17 cellular contexts compared by ENCODE assay signal in the genomic region with DNA sequence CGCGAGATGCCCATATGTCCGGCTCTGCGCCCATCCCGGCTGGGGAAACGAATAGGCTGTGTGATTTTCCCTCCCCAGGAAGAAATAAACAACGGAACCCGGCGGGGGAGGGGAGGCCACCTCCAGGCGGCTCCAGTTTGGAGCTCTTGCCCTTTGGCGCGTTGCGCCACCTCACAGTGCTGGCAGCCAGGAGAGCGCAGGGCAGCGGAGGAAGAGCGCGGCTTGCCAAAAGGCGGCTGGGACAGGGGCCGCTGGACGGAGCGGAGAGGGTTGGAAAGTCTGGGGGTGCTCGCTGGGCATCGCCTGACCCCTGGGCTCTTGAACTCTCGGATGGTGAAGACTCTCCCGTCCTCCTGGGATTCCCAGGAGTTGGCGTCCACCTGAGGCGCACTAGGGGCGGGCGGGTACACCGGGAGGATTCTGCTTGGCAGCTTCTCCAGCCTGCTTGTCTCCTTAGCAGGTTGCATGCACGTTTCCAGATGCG. TPM values are rescaled to one million over a fixed set of nuclear protein-coding genes. Genes with fewer than 3 reads are reported as not detected.
"Had no signal": no experiment of that assay in that cellular context is flagged by ENCODE, and none has a peak within 500 bp of the region (broad histone marks: within the 10 kb centered on the region; RNA-seq: fewer than 3 reads in every experiment).

No MANE protein-coding gene starts in this region.

- H3K9ac ChIP-seq: parathyroid adenoma had no signal

- H3K27ac ChIP-seq: adrenal gland, cardiac muscle cell, lower lobe of right lung, parathyroid adenoma had no signal

- H3K79me2 ChIP-seq: parathyroid adenoma had no signal

- H3K36me3 ChIP-seq: adrenal gland, cardiac muscle cell, lower lobe of right lung had no signal

- H3K9me3 ChIP-seq: adrenal gland, lower lobe of right lung had no signal

- H2AFZ ChIP-seq: parathyroid adenoma had no signal

- H3K4me1 ChIP-seq: adrenal gland, lower lobe of right lung, parathyroid adenoma had no signal

- H3K4me3 ChIP-seq: adrenal gland, cardiac muscle cell, lower lobe of right lung had no signal

- DNase-seq: activated CD4-positive, alpha-beta memory T cell treated with anti-CD3 and anti-CD28 coated beads, Interleukin-2, amount 10 ng/mL, durations not matched to agents 7 days and 5 days; activated CD4-positive, alpha-beta T cell treated with anti-CD3 and anti-CD28 coated beads for 4 hours; activated effector memory CD4-positive, alpha-beta T cell treated with anti-CD3 and anti-CD28 coated beads, Interleukin-2, amount 50 U/mL, for 16 hours; activated T-cell treated with anti-CD3 and anti-CD28 coated beads, Interleukin-2, amount 50 U/mL, for 48 hours; adrenal gland; hippocampal formation; left cardiac atrium; lower lobe of right lung; nephron progenitor cell; stimulated activated CD4-positive, alpha-beta T cell treated with anti-CD3 and anti-CD28 coated beads, Interleukin-12 subunit alpha, Interleukin-12 subunit beta, amount 100 ng/mL, for 4 hours; stimulated activated CD4-positive, alpha-beta T cell treated with anti-CD3 and anti-CD28 coated beads, Interleukin-2, amount 100 ng/mL, for 24 hours had no signal

RNA-seq across cellular contexts. Expression of a gene that starts 5.3 kb away (rescaled TPM):
- total RNA-seq: cardiac muscle cell, esophagus mucosa, glomerular endothelial cell, lower lobe of right lung, mesothelial cell of epicardium, ureter had no signal
- polyA plus RNA-seq: cardiac muscle cell had no signal
